Comparison of ENCODE assay signal across 9 cellular contexts in the genomic region with DNA sequence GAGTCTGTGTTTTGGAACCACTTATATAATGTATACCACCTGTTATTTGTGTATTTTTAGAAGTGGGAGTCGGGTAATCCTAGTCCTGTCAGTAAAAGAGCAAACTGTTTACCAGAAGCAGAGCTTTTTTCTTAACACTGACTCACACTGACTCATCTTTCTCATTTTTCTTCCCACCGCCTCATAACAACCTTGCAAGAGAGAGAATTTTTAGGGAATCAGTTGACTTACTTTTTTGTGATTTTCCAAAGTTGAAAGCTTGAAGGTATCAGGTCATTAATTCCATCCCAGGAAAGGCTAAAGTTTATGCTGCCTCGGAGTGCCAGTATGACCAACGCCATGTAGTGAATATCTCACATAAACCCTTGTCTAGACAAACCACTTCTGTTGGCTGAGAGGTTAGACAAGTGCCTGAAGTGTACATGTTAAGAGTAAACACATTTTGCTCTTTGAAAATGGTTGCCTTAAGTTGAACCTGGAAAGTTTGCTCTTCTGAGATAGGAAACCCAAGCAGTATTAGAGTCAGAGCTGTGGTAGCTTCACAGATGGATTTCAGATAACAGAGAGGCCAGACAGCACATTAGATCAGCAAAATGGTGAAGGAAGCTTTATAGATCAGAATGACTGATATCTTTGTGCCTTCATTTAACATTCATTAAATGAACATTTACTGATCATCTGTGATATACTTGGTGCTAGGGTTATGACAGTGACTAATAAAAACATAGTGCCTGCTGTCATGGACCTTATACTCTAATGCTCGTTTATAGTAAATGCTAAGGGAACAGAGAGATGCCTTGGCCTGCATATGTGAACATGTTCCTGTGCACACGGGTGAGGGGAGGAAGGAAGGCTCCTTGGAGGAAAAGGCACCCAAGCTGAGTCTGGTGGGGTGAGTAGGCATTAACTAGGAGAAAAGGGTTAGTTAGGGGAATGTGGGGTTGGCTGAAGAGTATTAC. TPM values are rescaled to one million over a fixed set of nuclear protein-coding genes. Genes with fewer than 3 reads are reported as not detected.
DNase-seq lines count a peak whose midpoint lies in the region; ATAC-seq and TF ChIP-seq lines count a peak whose summit lies in the region.
"Had no signal": no experiment of that assay in that cellular context is flagged by ENCODE, and none has a peak within 500 bp of the region (broad histone marks: within the 10 kb centered on the region; RNA-seq: fewer than 3 reads in every experiment).

No MANE protein-coding gene starts in this region.

- DNase-seq in SIG-M5 treated with dmso at 0.1 percent for 504 hours (lab: John Stamatoyannopoulos, UW; ENCODE audit: unreplicated experiment) (peak; percentile 30), SIG-M5 (lab: John Stamatoyannopoulos, UW) (no peak), fibroblast of villous mesenchyme (ENCODE audit: low read depth) (peak; percentile 95), stromal cell of bone marrow (ENCODE audit: low read depth) (peak; percentile 70), NCI-H1930 (lab: John Stamatoyannopoulos, UW) (no peak), NCI-H2227 (lab: John Stamatoyannopoulos, UW; ENCODE audit: unreplicated experiment) (no peak), Kasumi-1 (lab: John Stamatoyannopoulos, UW) (no peak)
- DNase-seq: COR-L47 had no signal

- H3K4me3 ChIP-seq in fibroblast of villous mesenchyme (ENCODE audit: low read depth, low read length): no peak overlapping the region

- peak; percentile 88 for ATAC-seq in SK-N-SH treated with all-trans-retinoic acid at 6 μM for 48 hours

- TF ChIP-seq CTCF in fibroblast of villous mesenchyme (IDR thresholded peaks at IDR 0.05; ENCODE audit: insufficient read depth, low read depth, low read length): no peak

TF ChIP-seq in SK-N-SH treated with all-trans-retinoic acid at 6 μM for 48 hours, 23 proteins besides CTCF, POLR2A, EP300 and RAD21:
- TF ChIP-seq ISL1 (CRISPR knock-in tag; IDR thresholded peaks at IDR 0.05): no peak
- TF ChIP-seq CSDC2 (CRISPR knock-in tag; IDR thresholded peaks at IDR 0.05): no peak
- no peak for TF ChIP-seq GLIS3 (CRISPR knock-in tag; IDR thresholded peaks at IDR 0.05)
- TF ChIP-seq TOX (CRISPR knock-in tag; IDR thresholded peaks at IDR 0.05; ENCODE audit: borderline replicate concordance): no peak
- TF ChIP-seq PATZ1 (CRISPR knock-in tag; IDR thresholded peaks at IDR 0.05; ENCODE audit: borderline replicate concordance): no peak
- TF ChIP-seq, protein P1, sequence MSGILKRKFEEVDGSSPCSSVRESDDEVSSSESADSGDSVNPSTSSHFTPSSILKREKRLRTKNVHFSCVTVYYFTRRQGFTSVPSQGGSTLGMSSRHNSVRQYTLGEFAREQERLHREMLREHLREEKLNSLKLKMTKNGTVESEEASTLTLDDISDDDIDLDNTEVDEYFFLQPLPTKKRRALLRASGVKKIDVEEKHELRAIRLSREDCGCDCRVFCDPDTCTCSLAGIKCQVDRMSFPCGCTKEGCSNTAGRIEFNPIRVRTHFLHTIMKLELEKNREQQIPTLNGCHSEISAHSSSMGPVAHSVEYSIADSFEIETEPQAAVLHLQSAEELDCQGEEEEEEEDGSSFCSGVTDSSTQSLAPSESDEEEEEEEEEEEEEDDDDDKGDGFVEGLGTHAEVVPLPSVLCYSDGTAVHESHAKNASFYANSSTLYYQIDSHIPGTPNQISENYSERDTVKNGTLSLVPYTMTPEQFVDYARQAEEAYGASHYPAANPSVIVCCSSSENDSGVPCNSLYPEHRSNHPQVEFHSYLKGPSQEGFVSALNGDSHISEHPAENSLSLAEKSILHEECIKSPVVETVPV (CRISPR knock-in tag; IDR thresholded peaks at IDR 0.05): no peak
- TF ChIP-seq ZNF70 (CRISPR knock-in tag; IDR thresholded peaks at IDR 0.05): no peak
- TF ChIP-seq BACH2 (CRISPR knock-in tag; IDR thresholded peaks at IDR 0.05; ENCODE audit: borderline replicate concordance): no peak
- TF ChIP-seq, protein P2, sequence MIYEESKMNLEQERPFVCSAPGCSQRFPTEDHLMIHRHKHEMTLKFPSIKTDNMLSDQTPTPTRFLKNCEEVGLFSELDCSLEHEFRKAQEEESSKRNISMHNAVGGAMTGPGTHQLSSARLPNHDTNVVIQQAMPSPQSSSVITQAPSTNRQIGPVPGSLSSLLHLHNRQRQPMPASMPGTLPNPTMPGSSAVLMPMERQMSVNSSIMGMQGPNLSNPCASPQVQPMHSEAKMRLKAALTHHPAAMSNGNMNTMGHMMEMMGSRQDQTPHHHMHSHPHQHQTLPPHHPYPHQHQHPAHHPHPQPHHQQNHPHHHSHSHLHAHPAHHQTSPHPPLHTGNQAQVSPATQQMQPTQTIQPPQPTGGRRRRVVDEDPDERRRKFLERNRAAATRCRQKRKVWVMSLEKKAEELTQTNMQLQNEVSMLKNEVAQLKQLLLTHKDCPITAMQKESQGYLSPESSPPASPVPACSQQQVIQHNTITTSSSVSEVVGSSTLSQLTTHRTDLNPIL (CRISPR knock-in tag; IDR thresholded peaks at IDR 0.05; ENCODE audit: low read depth): no peak
- no peak for TF ChIP-seq ZNF8 (CRISPR knock-in tag; IDR thresholded peaks at IDR 0.05)

RNA-seq across cellular contexts. Expression of gene PKIG, which starts 29.1 kb away (rescaled TPM):
- total RNA-seq in fibroblast of villous mesenchyme: 160 and 220 TPM in 2 replicates

RNA-seq across cellular contexts. Expression of gene SERINC3, which starts 31.4 kb away (rescaled TPM):
- total RNA-seq in fibroblast of villous mesenchyme: 90.5 and 136 TPM in 2 replicates

Comparison
In these comparisons a context has a peak if more than half of its experiments do, and no peak if none do; other contexts are left out.
1. DNase-seq: peak in SIG-M5 treated with dmso at 0.1 percent for 504 hours (single experiment), fibroblast of villous mesenchyme (single experiment) and stromal cell of bone marrow (single experiment); none in SIG-M5 (single experiment), NCI-H1930 (0 of 2), NCI-H2227 (single experiment) and Kasumi-1 (0 of 2).